In genomic region chr20:18902181-18902725, GRCh38 we compare ENCODE assay signal across 1 cellular context.
TF ChIP-seq lines count a peak whose summit lies in the region.

No MANE protein-coding gene starts in this region.

TF ChIP-seq in GM23338, 12 proteins besides CTCF, POLR2A, EP300 and RAD21 (continued from another document):
- TF ChIP-seq, protein P1, sequence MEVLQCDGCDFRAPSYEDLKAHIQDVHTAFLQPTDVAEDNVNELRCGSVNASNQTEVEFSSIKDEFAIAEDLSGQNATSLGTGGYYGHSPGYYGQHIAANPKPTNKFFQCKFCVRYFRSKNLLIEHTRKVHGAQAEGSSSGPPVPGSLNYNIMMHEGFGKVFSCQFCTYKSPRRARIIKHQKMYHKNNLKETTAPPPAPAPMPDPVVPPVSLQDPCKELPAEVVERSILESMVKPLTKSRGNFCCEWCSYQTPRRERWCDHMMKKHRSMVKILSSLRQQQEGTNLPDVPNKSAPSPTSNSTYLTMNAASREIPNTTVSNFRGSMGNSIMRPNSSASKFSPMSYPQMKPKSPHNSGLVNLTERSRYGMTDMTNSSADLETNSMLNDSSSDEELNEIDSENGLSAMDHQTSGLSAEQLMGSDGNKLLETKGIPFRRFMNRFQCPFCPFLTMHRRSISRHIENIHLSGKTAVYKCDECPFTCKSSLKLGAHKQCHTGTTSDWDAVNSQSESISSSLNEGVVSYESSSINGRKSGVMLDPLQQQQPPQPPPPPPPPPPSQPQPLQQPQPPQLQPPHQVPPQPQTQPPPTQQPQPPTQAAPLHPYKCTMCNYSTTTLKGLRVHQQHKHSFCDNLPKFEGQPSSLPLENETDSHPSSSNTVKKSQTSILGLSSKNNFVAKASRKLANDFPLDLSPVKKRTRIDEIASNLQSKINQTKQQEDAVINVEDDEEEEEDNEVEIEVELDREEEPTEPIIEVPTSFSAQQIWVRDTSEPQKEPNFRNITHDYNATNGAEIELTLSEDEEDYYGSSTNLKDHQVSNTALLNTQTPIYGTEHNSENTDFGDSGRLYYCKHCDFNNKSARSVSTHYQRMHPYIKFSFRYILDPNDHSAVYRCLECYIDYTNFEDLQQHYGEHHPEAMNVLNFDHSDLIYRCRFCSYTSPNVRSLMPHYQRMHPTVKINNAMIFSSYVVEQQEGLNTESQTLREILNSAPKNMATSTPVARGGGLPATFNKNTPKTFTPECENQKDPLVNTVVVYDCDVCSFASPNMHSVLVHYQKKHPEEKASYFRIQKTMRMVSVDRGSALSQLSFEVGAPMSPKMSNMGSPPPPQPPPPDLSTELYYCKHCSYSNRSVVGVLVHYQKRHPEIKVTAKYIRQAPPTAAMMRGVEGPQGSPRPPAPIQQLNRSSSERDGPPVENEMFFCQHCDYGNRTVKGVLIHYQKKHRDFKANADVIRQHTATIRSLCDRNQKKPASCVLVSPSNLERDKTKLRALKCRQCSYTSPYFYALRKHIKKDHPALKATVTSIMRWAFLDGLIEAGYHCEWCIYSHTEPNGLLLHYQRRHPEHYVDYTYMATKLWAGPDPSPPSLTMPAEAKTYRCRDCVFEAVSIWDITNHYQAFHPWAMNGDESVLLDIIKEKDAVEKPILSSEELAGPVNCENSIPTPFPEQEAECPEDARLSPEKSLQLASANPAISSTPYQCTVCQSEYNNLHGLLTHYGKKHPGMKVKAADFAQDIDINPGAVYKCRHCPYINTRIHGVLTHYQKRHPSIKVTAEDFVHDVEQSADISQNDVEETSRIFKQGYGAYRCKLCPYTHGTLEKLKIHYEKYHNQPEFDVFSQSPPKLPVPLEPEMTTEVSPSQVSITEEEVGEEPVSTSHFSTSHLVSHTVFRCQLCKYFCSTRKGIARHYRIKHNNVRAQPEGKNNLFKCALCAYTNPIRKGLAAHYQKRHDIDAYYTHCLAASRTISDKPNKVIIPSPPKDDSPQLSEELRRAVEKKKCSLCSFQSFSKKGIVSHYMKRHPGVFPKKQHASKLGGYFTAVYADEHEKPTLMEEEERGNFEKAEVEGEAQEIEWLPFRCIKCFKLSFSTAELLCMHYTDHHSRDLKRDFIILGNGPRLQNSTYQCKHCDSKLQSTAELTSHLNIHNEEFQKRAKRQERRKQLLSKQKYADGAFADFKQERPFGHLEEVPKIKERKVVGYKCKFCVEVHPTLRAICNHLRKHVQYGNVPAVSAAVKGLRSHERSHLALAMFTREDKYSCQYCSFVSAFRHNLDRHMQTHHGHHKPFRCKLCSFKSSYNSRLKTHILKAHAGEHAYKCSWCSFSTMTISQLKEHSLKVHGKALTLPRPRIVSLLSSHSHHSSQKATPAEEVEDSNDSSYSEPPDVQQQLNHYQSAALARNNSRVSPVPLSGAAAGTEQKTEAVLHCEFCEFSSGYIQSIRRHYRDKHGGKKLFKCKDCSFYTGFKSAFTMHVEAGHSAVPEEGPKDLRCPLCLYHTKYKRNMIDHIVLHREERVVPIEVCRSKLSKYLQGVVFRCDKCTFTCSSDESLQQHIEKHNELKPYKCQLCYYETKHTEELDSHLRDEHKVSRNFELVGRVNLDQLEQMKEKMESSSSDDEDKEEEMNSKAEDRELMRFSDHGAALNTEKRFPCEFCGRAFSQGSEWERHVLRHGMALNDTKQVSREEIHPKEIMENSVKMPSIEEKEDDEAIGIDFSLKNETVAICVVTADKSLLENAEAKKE (CRISPR knock-in tag; IDR thresholded peaks at IDR 0.05): no peak
- TF ChIP-seq ZNF331 (CRISPR knock-in tag; IDR thresholded peaks at IDR 0.05; ENCODE audit: low read depth): no peak
- TF ChIP-seq, protein P2, sequence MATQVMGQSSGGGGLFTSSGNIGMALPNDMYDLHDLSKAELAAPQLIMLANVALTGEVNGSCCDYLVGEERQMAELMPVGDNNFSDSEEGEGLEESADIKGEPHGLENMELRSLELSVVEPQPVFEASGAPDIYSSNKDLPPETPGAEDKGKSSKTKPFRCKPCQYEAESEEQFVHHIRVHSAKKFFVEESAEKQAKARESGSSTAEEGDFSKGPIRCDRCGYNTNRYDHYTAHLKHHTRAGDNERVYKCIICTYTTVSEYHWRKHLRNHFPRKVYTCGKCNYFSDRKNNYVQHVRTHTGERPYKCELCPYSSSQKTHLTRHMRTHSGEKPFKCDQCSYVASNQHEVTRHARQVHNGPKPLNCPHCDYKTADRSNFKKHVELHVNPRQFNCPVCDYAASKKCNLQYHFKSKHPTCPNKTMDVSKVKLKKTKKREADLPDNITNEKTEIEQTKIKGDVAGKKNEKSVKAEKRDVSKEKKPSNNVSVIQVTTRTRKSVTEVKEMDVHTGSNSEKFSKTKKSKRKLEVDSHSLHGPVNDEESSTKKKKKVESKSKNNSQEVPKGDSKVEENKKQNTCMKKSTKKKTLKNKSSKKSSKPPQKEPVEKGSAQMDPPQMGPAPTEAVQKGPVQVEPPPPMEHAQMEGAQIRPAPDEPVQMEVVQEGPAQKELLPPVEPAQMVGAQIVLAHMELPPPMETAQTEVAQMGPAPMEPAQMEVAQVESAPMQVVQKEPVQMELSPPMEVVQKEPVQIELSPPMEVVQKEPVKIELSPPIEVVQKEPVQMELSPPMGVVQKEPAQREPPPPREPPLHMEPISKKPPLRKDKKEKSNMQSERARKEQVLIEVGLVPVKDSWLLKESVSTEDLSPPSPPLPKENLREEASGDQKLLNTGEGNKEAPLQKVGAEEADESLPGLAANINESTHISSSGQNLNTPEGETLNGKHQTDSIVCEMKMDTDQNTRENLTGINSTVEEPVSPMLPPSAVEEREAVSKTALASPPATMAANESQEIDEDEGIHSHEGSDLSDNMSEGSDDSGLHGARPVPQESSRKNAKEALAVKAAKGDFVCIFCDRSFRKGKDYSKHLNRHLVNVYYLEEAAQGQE (IDR thresholded peaks at IDR 0.05; ENCODE audit: unreplicated experiment): no peak
